ENCODE assay signal across 8 cellular contexts in the genomic region with DNA sequence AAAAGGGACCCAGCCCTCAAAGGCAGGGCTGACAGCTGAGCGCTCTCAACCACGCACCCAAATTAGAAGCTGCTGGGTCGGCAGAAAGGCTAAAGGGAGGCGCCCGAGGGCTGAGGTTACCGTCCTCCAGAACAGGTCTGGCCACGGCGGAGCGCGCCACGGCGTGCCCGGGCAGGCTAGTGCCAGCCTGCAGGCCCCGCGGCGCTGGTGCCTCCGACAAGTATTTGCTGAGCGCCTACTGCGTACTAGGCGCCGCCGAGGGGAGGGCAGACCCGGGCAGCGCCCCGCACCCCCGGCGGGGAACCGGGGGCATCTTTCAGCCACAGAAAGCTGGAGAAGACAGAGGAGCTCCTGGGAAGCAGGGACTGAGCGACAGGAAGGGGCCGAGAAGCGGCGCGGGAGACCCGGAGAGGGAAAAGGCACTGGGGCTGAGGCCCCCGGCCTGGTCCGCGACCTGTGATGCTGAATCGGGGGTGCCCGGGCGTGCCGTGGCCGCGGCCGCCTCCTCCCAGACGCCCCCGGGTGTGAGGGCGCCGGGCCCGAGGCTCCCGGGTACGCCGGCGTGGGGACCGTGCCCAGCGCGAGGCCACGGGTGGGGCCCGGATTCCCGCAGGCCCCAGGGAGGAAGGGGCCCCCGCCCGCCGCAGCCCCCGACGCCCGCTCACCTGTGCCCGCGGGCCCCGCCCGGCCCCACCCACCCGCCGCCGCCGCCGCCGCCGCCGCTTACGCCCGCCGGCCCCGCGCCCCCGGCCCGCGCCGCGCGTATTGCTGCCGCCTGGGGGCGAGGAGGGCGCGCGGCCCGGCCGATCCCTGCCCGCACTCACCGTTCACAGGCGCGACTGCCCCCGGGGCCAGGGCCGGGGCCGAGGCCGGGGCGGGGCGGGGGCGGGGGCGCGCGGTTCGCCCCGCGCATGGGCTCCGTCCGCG. TPM values are rescaled to one million over a fixed set of nuclear protein-coding genes. Genes with fewer than 3 reads are reported as not detected.
DNase-seq lines count a peak whose midpoint lies in the region; ATAC-seq, FAIRE-seq and TF ChIP-seq lines count a peak whose summit lies in the region.

No MANE protein-coding gene starts in this region.

- peak overlapping the region; percentile 38 for H3K9ac ChIP-seq in liver (ENCODE audit: low read depth in 1 of 2, low read length in 2 of 2)

- H3K36me3 ChIP-seq in bronchial epithelial cell (ENCODE audit: control insufficient read depth, insufficient read depth, low read length) (peaks cover 29% of the 10 kb centered on the region), liver (ENCODE audit: control insufficient read depth in 4 of 4, insufficient read depth in 3 of 4, low read depth in 1 of 4, low read length in 3 of 4) (peaks cover 0 to 11% (median 6%) of the 10 kb centered on the region in 4 donors)

- H3K4me3 ChIP-seq in GM12864 (ENCODE audit: low read depth, low read length) (peak overlapping the region; percentile 94), bronchial epithelial cell (ENCODE audit: low read depth, low read length) (peak overlapping the region; percentile 87), liver (ENCODE audit: low read depth in 1 of 3, low read length in 3 of 3) (peak overlapping the region in 2 of 3 donors; percentile 67 to 87)

- no peak for FAIRE-seq in bronchial epithelial cell (lab: Jason Lieb, UNC)

- peaks cover 8 to 34% (median 26%) of the 10 kb centered on the region in 4 donors for H3K4me1 ChIP-seq in liver (ENCODE audit: control insufficient read depth in 4 of 4, insufficient read depth in 4 of 4, low read length in 3 of 4)

- H3K9me3 ChIP-seq in liver (ENCODE audit: control insufficient read depth in 4 of 4, low read length in 3 of 4) = no peaks in the 10 kb centered on the region

- peak; percentile 3 for TF ChIP-seq CTCF in GM12864 (IDR thresholded peaks at IDR 0.05; ENCODE audit: low read depth, low read length, missing control alignments)
- peak; percentile 12 for TF ChIP-seq CTCF in bronchial epithelial cell (IDR thresholded peaks at IDR 0.05; ENCODE audit: insufficient read depth, low read length, severe bottlenecking)
- TF ChIP-seq CTCF in liver (IDR thresholded peaks at IDR 0.05; ENCODE audit: low read depth, low read length, missing input control) = no peak

- TF ChIP-seq RAD21 in liver (IDR thresholded peaks at IDR 0.05) = no peak

- 2% methylated on average over 115 of the region's 115 CpGs for WGBS in liver

- peak; percentile 3 for ATAC-seq in HG02642 (IDR thresholded peaks at IDR 0.05; ENCODE audit: poor library complexity, unreplicated experiment)

- H3K27ac ChIP-seq in liver (ENCODE audit: low read depth in 1 of 2, low read length in 2 of 2) = no peak overlapping the region
- peak overlapping the region; percentile 19 for H3K27ac ChIP-seq in temporal lobe (ENCODE audit: low read depth, low read length)

- no peaks in the 10 kb centered on the region for H3K27me3 ChIP-seq in bronchial epithelial cell (ENCODE audit: control insufficient read depth, insufficient read depth, low read length)
- H3K27me3 ChIP-seq in liver (ENCODE audit: control insufficient read depth in 4 of 4, insufficient read depth in 4 of 4, low read length in 3 of 4) = no peaks in the 10 kb centered on the region

- no peak for DNase-seq in GM12864 (ENCODE audit: low read depth)
- peak; percentile 88 for DNase-seq in RPMI8226
- DNase-seq in bronchial epithelial cell (ENCODE audit: low read depth) = peak; percentile 89
- DNase-seq in NCI-H226 = no peak
- DNase-seq in NCI-H128 (lab: John Stamatoyannopoulos, UW; ENCODE audit: unreplicated experiment) = no peak

TF ChIP-seq in liver, 16 proteins besides CTCF, POLR2A, EP300 and RAD21:
- TF ChIP-seq EGR1 (IDR thresholded peaks at IDR 0.05; ENCODE audit: low read depth in 2 of 2) (no peak), JUND (IDR thresholded peaks at IDR 0.05) (no peak), FOXA1 (IDR thresholded peaks at IDR 0.05) (no peak), GABPA (IDR thresholded peaks at IDR 0.05 in 1 of 2, conservative IDR thresholded peaks at IDR 0.05 in 1 of 2) (no peak), TAF1 (conservative IDR thresholded peaks at IDR 0.05) (no peak), FOXA2 (IDR thresholded peaks at IDR 0.05) (no peak), NR2F2 (IDR thresholded peaks at IDR 0.05) (no peak), RXRA (IDR thresholded peaks at IDR 0.05) (no peak), HNF4A (conservative IDR thresholded peaks at IDR 0.05) (no peak), SP1 (IDR thresholded peaks at IDR 0.05) (no peak)
- TF ChIP-seq, protein P1, sequence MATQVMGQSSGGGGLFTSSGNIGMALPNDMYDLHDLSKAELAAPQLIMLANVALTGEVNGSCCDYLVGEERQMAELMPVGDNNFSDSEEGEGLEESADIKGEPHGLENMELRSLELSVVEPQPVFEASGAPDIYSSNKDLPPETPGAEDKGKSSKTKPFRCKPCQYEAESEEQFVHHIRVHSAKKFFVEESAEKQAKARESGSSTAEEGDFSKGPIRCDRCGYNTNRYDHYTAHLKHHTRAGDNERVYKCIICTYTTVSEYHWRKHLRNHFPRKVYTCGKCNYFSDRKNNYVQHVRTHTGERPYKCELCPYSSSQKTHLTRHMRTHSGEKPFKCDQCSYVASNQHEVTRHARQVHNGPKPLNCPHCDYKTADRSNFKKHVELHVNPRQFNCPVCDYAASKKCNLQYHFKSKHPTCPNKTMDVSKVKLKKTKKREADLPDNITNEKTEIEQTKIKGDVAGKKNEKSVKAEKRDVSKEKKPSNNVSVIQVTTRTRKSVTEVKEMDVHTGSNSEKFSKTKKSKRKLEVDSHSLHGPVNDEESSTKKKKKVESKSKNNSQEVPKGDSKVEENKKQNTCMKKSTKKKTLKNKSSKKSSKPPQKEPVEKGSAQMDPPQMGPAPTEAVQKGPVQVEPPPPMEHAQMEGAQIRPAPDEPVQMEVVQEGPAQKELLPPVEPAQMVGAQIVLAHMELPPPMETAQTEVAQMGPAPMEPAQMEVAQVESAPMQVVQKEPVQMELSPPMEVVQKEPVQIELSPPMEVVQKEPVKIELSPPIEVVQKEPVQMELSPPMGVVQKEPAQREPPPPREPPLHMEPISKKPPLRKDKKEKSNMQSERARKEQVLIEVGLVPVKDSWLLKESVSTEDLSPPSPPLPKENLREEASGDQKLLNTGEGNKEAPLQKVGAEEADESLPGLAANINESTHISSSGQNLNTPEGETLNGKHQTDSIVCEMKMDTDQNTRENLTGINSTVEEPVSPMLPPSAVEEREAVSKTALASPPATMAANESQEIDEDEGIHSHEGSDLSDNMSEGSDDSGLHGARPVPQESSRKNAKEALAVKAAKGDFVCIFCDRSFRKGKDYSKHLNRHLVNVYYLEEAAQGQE (IDR thresholded peaks at IDR 0.05) = no peak
- TF ChIP-seq, protein P2, sequence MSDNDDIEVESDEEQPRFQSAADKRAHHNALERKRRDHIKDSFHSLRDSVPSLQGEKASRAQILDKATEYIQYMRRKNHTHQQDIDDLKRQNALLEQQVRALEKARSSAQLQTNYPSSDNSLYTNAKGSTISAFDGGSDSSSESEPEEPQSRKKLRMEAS (IDR thresholded peaks at IDR 0.05) = no peak
- TF ChIP-seq, protein P3, sequence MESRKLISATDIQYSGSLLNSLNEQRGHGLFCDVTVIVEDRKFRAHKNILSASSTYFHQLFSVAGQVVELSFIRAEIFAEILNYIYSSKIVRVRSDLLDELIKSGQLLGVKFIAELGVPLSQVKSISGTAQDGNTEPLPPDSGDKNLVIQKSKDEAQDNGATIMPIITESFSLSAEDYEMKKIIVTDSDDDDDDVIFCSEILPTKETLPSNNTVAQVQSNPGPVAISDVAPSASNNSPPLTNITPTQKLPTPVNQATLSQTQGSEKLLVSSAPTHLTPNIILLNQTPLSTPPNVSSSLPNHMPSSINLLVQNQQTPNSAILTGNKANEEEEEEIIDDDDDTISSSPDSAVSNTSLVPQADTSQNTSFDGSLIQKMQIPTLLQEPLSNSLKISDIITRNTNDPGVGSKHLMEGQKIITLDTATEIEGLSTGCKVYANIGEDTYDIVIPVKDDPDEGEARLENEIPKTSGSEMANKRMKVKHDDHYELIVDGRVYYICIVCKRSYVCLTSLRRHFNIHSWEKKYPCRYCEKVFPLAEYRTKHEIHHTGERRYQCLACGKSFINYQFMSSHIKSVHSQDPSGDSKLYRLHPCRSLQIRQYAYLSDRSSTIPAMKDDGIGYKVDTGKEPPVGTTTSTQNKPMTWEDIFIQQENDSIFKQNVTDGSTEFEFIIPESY (IDR thresholded peaks at IDR 0.05) = no peak

RNA-seq across cellular contexts. Expression of a gene that starts 0.5 kb away (rescaled TPM):
- total RNA-seq in bronchial epithelial cell (150 and 199 TPM in 2 replicates), liver (1 to 10 TPM; 4.7 to 8.6 TPM), temporal lobe (35.7 TPM)
- polyA plus RNA-seq in liver = 10 to 100 TPM; 13.2 to 17.4 TPM

RNA-seq across cellular contexts. Expression of a gene that starts 2.5 kb away (rescaled TPM):
- total RNA-seq in bronchial epithelial cell (0.26 and 0.38 TPM in 2 replicates), liver (under 1 TPM; 0.17 to 0.23 TPM), temporal lobe (0.98 TPM)
- polyA plus RNA-seq in liver = under 1 TPM; 0.08 to 0.46 TPM

RNA-seq across cellular contexts. Expression of a gene that starts 25.7 kb away (rescaled TPM):
- 0.90 and 1.1 TPM in 2 replicates for total RNA-seq in bronchial epithelial cell
- 1 to 10 TPM; 1.2 to 2.9 TPM for total RNA-seq in liver
- polyA plus RNA-seq in liver = 1 to 10 TPM; 1.6 to 4.6 TPM
- under 0.01 TPM for total RNA-seq in temporal lobe

RNA-seq across cellular contexts. Expression of a gene that starts 25.9 kb away (rescaled TPM):
- total RNA-seq in bronchial epithelial cell (44.4 and 45.5 TPM in 2 replicates), liver (10 to 100 TPM; 11.5 to 35.5 TPM), temporal lobe (3.4 TPM)
- 10 to 100 TPM; 38.3 to 50.4 TPM for polyA plus RNA-seq in liver

RNA-seq across cellular contexts. Expression of a gene that starts 27.8 kb away (rescaled TPM):
- total RNA-seq in bronchial epithelial cell = 361 and 427 TPM in 2 replicates
- 10 to 100 TPM; 68.5 to 77.8 TPM for total RNA-seq in liver
- 10 to 100 TPM; 75.7 to 99.1 TPM for polyA plus RNA-seq in liver
- 35.7 TPM for total RNA-seq in temporal lobe

Comparison
In these comparisons a context has a peak if more than half of its experiments do, and no peak if none do; other contexts are left out.
1. DNase-seq: peak in RPMI8226 (single experiment) and bronchial epithelial cell (single experiment); none in GM12864 (single experiment), NCI-H226 (single experiment) and NCI-H128 (single experiment).
2. Peak in every context shown above with its lines, with median percentiles within 50 percentile points of each other: H3K4me3 ChIP-seq.